21 cellular contexts compared by ENCODE assay signal in genomic region chr4:66929748-66930147, GRCh38.
DNase-seq lines count a peak whose midpoint lies in the region; ATAC-seq and TF ChIP-seq lines count a peak whose summit lies in the region.
"Had no signal": no experiment of that assay in that cellular context is flagged by ENCODE, and none has a peak within 500 bp of the region (broad histone marks: within the 10 kb centered on the region; RNA-seq: fewer than 3 reads in every experiment).

No MANE protein-coding gene starts in this region.

- H3K9me3 Mint-ChIP-seq in chondrocyte (ENCODE audit: low read depth): no peaks in the 10 kb centered on the region
- H3K9me3 Mint-ChIP-seq: activated CD4-positive, alpha-beta memory T cell treated with anti-CD3 and anti-CD28 coated beads, Interleukin-2, amount 10 ng/mL, durations not matched to agents 7 days and 5 days; activated T-helper 2 cell treated with anti-CD3 and anti-CD28 coated beads, Interferon-gamma antibody, Interleukin-2, Interleukin-4, amounts not matched to agents 10 μg/mL and 5 μg/mL and 100 μg/mL, durations not matched to agents 14 hours and 24 hours and 36 hours; central memory CD8-positive, alpha-beta T cell; GM23338 had no signal

- ATAC-seq in foreskin keratinocyte: no peak
- ATAC-seq in HG03432 (IDR thresholded peaks at IDR 0.05; ENCODE audit: unreplicated experiment): no peak
- ATAC-seq: activated CD4-positive, CD25-positive, alpha-beta regulatory T cell treated with anti-CD3 and anti-CD28 coated beads, Interleukin-2, amount 50 U/mL, for 24 hours; GM23338 had no signal

- no peaks in the 10 kb centered on the region for H3K4me1 ChIP-seq in foreskin keratinocyte
- H3K4me1 ChIP-seq: SJSA1, transverse colon had no signal

- DNase-seq in COR-L47 (lab: John Stamatoyannopoulos, UW) (peak; percentile 73), NCI-H1092 treated with DMSO at 0.1 percent for 48 hours (lab: John Stamatoyannopoulos, UW) (peak; percentile 84), NCI-H345 treated with DMSO at 0.1 percent for 48 hours (lab: John Stamatoyannopoulos, UW; ENCODE audit: unreplicated experiment) (peak; percentile 41), cerebellar nuclear complex (lab: John Stamatoyannopoulos, UW) (peak; percentile 54 to 75), foreskin keratinocyte (no peak), HUDEP-2 (lab: John Stamatoyannopoulos, UW; ENCODE audit: unreplicated experiment in 76 of 76) (no peak), chondrocyte (ENCODE audit: low spot score) (no peak)
- DNase-seq: activated CD4-positive, alpha-beta memory T cell treated with anti-CD3 and anti-CD28 coated beads, Interleukin-2, amount 10 ng/mL, durations not matched to agents 7 days and 5 days; activated naive CD8-positive, alpha-beta T cell treated with anti-CD3 and anti-CD28 coated beads for 36 hours; glutamatergic neuron; HFFc6; KBM-7; MG63; transverse colon had no signal

- no peaks in the 10 kb centered on the region for H3K36me3 Mint-ChIP-seq in chondrocyte (ENCODE audit: low read depth)
- H3K36me3 Mint-ChIP-seq: activated naive CD8-positive, alpha-beta T cell treated with anti-CD3 and anti-CD28 coated beads for 36 hours had no signal

- H3K27me3 Mint-ChIP-seq in chondrocyte (ENCODE audit: low read depth): peaks cover 2% of the 10 kb centered on the region
- H3K27me3 Mint-ChIP-seq: activated CD4-positive, alpha-beta memory T cell treated with anti-CD3 and anti-CD28 coated beads, Interleukin-2, amount 10 ng/mL, durations not matched to agents 7 days and 5 days; activated naive CD8-positive, alpha-beta T cell treated with anti-CD3 and anti-CD28 coated beads for 36 hours; central memory CD8-positive, alpha-beta T cell had no signal

- peaks cover 3% of the 10 kb centered on the region for H3K27me3 ChIP-seq in foreskin keratinocyte
- H3K27me3 ChIP-seq: MG63, SJSA1, transverse colon had no signal

- no peaks in the 10 kb centered on the region for H3K4me1 Mint-ChIP-seq in chondrocyte (ENCODE audit: low read depth)
- H3K4me1 Mint-ChIP-seq: activated CD4-positive, alpha-beta memory T cell treated with anti-CD3 and anti-CD28 coated beads, Interleukin-2, amount 10 ng/mL, durations not matched to agents 7 days and 5 days; activated naive CD8-positive, alpha-beta T cell treated with anti-CD3 and anti-CD28 coated beads for 36 hours; central memory CD8-positive, alpha-beta T cell; GM23338 had no signal

- no peak overlapping the region for H3K27ac Mint-ChIP-seq in chondrocyte (ENCODE audit: unreplicated experiment)
- H3K27ac Mint-ChIP-seq: activated CD4-positive, alpha-beta memory T cell treated with anti-CD3 and anti-CD28 coated beads, Interleukin-2, amount 10 ng/mL, durations not matched to agents 7 days and 5 days; activated naive CD8-positive, alpha-beta T cell treated with anti-CD3 and anti-CD28 coated beads for 36 hours; activated T-helper 2 cell treated with anti-CD3 and anti-CD28 coated beads, Interferon-gamma antibody, Interleukin-2, Interleukin-4, amounts not matched to agents 10 μg/mL and 5 μg/mL and 100 μg/mL, durations not matched to agents 14 hours and 24 hours and 36 hours; GM23338; HFFc6 had no signal

- no peak for TF ChIP-seq CTCF in foreskin keratinocyte (conservative IDR thresholded peaks at IDR 0.05)
- TF ChIP-seq CTCF in chondrocyte (IDR thresholded peaks at IDR 0.05): no peak

- H3K27ac ChIP-seq in foreskin keratinocyte: no peak overlapping the region
- H3K27ac ChIP-seq: C4-2B, SJSA1, transverse colon had no signal

- H3K4me3 Mint-ChIP-seq in chondrocyte (ENCODE audit: unreplicated experiment): no peak overlapping the region
- H3K4me3 Mint-ChIP-seq: activated CD4-positive, alpha-beta memory T cell treated with anti-CD3 and anti-CD28 coated beads, Interleukin-2, amount 10 ng/mL, durations not matched to agents 7 days and 5 days; activated naive CD8-positive, alpha-beta T cell treated with anti-CD3 and anti-CD28 coated beads for 36 hours; central memory CD8-positive, alpha-beta T cell; GM23338; HFFc6 had no signal

Comparison
In these comparisons a context has a peak if more than half of its experiments do, and no peak if none do; other contexts are left out.
1. DNase-seq: peak in COR-L47 (single experiment), NCI-H1092 treated with DMSO at 0.1 percent for 48 hours (single experiment), NCI-H345 treated with DMSO at 0.1 percent for 48 hours (single experiment) and cerebellar nuclear complex (2 of 2); none in foreskin keratinocyte (0 of 2), HUDEP-2 (0 of 76) and chondrocyte (single experiment).